20 cellular contexts compared by ENCODE assay signal in genomic region chr11:40567392-40567791, GRCh38.
DNase-seq lines count a peak whose midpoint lies in the region; ATAC-seq, FAIRE-seq and TF ChIP-seq lines count a peak whose summit lies in the region.
"Had no signal": no experiment of that assay in that cellular context is flagged by ENCODE, and none has a peak within 500 bp of the region (broad histone marks: within the 10 kb centered on the region; RNA-seq: fewer than 3 reads in every experiment).

No MANE protein-coding gene starts in this region.

- H3K36me3 ChIP-seq in smooth muscle cell (ENCODE audit: low read depth) = no peaks in the 10 kb centered on the region
- H3K36me3 ChIP-seq: BLaER1, HAP-1 had no signal

- H3F3A ChIP-seq in smooth muscle cell (ENCODE audit: low read depth) = no peaks in the 10 kb centered on the region

- 20% methylated on average over 1 of the region's 1 CpG for WGBS in smooth muscle cell (ENCODE audit: low lambda C conversion rate)

- ATAC-seq in HG03460 (IDR thresholded peaks at IDR 0.05; ENCODE audit: unreplicated experiment) = no peak
- no peak for ATAC-seq in HG03521 (IDR thresholded peaks at IDR 0.05; ENCODE audit: unreplicated experiment)
- ATAC-seq: CD8-positive, alpha-beta T cell; GM23338 had no signal

- H3K9me3 ChIP-seq in smooth muscle cell (replicated peaks; ENCODE audit: low read depth) = no peaks in the 10 kb centered on the region
- H3K9me3 ChIP-seq: BLaER1, Caco-2, HAP-1 had no signal

- H4K20me1 ChIP-seq in smooth muscle cell (ENCODE audit: low read depth) = no peaks in the 10 kb centered on the region
- H4K20me1 ChIP-seq: BLaER1 had no signal

- FAIRE-seq in H54 (lab: Jason Lieb, UNC) = peak; percentile 11
- FAIRE-seq: GM12891, GM18507 had no signal

- no peak for TF ChIP-seq POLR2A in H54 (IDR thresholded peaks at IDR 0.05; ENCODE audit: low read depth, low read length)

- H3K27ac ChIP-seq in smooth muscle cell (ENCODE audit: low read depth) = peak overlapping the region; percentile 34
- H3K27ac ChIP-seq: BLaER1, C4-2B had no signal

- TF ChIP-seq CTCF in smooth muscle cell (IDR thresholded peaks at IDR 0.05; ENCODE audit: borderline replicate concordance, insufficient read depth, poor library complexity, severe bottlenecking) = no peak

- no peak overlapping the region for H3K4me3 ChIP-seq in smooth muscle cell
- H3K4me3 ChIP-seq: BLaER1, GM23338, HAP-1 had no signal

- no peak for DNase-seq in H54 (ENCODE audit: insufficient read length, low spot score)
- peak; percentile 51 for DNase-seq in NCI-H82 (lab: John Stamatoyannopoulos, UW)
- peak; percentile 100 for DNase-seq in SK-N-DZ (ENCODE audit: low spot score)
- no peak for DNase-seq in smooth muscle cell (lab: John Stamatoyannopoulos, UW; ENCODE audit: unreplicated experiment)
- DNase-seq in DMS53 treated with DMSO at 0.1 percent for 48 hours (lab: John Stamatoyannopoulos, UW; ENCODE audit: unreplicated experiment) = no peak
- DNase-seq: Caco-2; CD4-positive, CD25-positive, alpha-beta regulatory T cell; CD8-positive, alpha-beta T cell; DMS 273 treated with DMSO at 0.1 percent for 48 hours; DMS79 treated with DMSO at 0.1 percent for 48 hours; GF-D8; HFFc6 had no signal

- H3K79me2 ChIP-seq in smooth muscle cell (ENCODE audit: low read depth) = no peaks in the 10 kb centered on the region

- no peak overlapping the region for H2AFZ ChIP-seq in smooth muscle cell (ENCODE audit: low read depth)
- H2AFZ ChIP-seq: GM23338 had no signal

- no peaks in the 10 kb centered on the region for H3K27me3 ChIP-seq in smooth muscle cell (ENCODE audit: low read depth)
- H3K27me3 ChIP-seq: BLaER1 had no signal

- peak overlapping the region; percentile 39 for H3K4me2 ChIP-seq in smooth muscle cell
- H3K4me2 ChIP-seq: BLaER1, GM23338 had no signal

- no peaks in the 10 kb centered on the region for H3K4me1 ChIP-seq in smooth muscle cell (ENCODE audit: low read depth)
- H3K4me1 ChIP-seq: BLaER1, Caco-2, HAP-1 had no signal

- no peak overlapping the region for H3K9ac ChIP-seq in smooth muscle cell (ENCODE audit: low read depth)
- H3K9ac ChIP-seq: BLaER1 had no signal

Comparison
In these comparisons a context has a peak if more than half of its experiments do, and no peak if none do; other contexts are left out.
1. DNase-seq: peak in NCI-H82 (single experiment) and SK-N-DZ (single experiment); none in H54 (single experiment), smooth muscle cell (single experiment) and DMS53 treated with DMSO at 0.1 percent for 48 hours (single experiment).